In genomic region chr1:165073402-165074007, GRCh38 we compare ENCODE assay signal across 8 cellular contexts.
DNase-seq lines count a peak whose midpoint lies in the region; ATAC-seq and TF ChIP-seq lines count a peak whose summit lies in the region.

No MANE protein-coding gene starts in this region.

- TF ChIP-seq CTCF in fibroblast of mammary gland (conservative IDR thresholded peaks at IDR 0.05; ENCODE audit: control insufficient read depth, insufficient read depth, low read depth, low read length) (peak; percentile 86), osteoblast (IDR thresholded peaks at IDR 0.05; ENCODE audit: extremely low read depth, low read depth, low read length) (peak; percentile 66)

- no peaks in the 10 kb centered on the region for H3K4me1 ChIP-seq in SJCRH30
- no peaks in the 10 kb centered on the region for H3K4me1 ChIP-seq in osteoblast (ENCODE audit: insufficient read depth, low read length)

- H3K4me3 ChIP-seq in SJCRH30 (no peak overlapping the region), fibroblast of mammary gland (ENCODE audit: control insufficient read depth, low read depth, low read length) (no peak overlapping the region), osteoblast (ENCODE audit: insufficient read depth, low read length) (no peak overlapping the region)

- H3K4me2 ChIP-seq in osteoblast (ENCODE audit: insufficient read depth, low read length), result no peak overlapping the region

- H2AFZ ChIP-seq in osteoblast (ENCODE audit: low read length), result no peak overlapping the region

- intact Hi-C loops in posterior vena cava (cut with DNase I), result loop anchor here (10.0 kb wide), 2 partner anchors 1539 to 1659 kb away; no protein-coding TSS in a partner anchor

- peak; percentile 73 for ATAC-seq in GM21526 (IDR thresholded peaks at IDR 0.05; ENCODE audit: low FRiP score, unreplicated experiment)
- ATAC-seq in stimulated activated naive CD8-positive, alpha-beta T cell treated with anti-CD3 and anti-CD28 coated beads, Interleukin-15, Interleukin-2, amounts not matched to agents 100 U/mL and 50 U/mL, for 24 hours, result no peak

- H3K79me2 ChIP-seq in osteoblast (ENCODE audit: insufficient read depth, low read length), result no peaks in the 10 kb centered on the region

- H3K27ac ChIP-seq in SJCRH30, result no peak overlapping the region
- H3K27ac ChIP-seq in osteoblast (ENCODE audit: low read depth, low read length), result no peak overlapping the region

- no peaks in the 10 kb centered on the region for H3K27me3 ChIP-seq in SJCRH30
- no peaks in the 10 kb centered on the region for H3K27me3 ChIP-seq in osteoblast (ENCODE audit: insufficient read depth, low read length)

- DNase-seq in D341Med (ENCODE audit: low spot score) (peak; percentile 76), MV-4-11 (lab: John Stamatoyannopoulos, UW) (peak; percentile 21), SJCRH30 (peak; percentile 21 to 70), fibroblast of mammary gland (ENCODE audit: low read depth) (peak; percentile 67), osteoblast (ENCODE audit: insufficient read length, low spot score, missing footprints) (peak; percentile 15), posterior vena cava (ENCODE audit: low spot score) (no peak)
- DNase-seq in stimulated activated naive CD8-positive, alpha-beta T cell treated with anti-CD3 and anti-CD28 coated beads, Interleukin-15, Interleukin-2, amounts not matched to agents 100 U/mL and 50 U/mL, for 24 hours, result no peak

- H3K9me3 ChIP-seq in SJCRH30 (replicated peaks) (no peaks in the 10 kb centered on the region), osteoblast (ENCODE audit: low read depth, low read length) (no peaks in the 10 kb centered on the region)

- H3K36me3 ChIP-seq in SJCRH30 (no peaks in the 10 kb centered on the region), osteoblast (ENCODE audit: insufficient read depth, low read length) (no peaks in the 10 kb centered on the region)

- H4K20me1 ChIP-seq in osteoblast (ENCODE audit: insufficient read depth, low read length), result no peaks in the 10 kb centered on the region

Comparison
In these comparisons a context has a peak if more than half of its experiments do, and no peak if none do; other contexts are left out.
1. DNase-seq: peak in D341Med (single experiment), MV-4-11 (single experiment), SJCRH30 (2 of 2), fibroblast of mammary gland (single experiment) and osteoblast (single experiment); none in stimulated activated naive CD8-positive, alpha-beta T cell treated with anti-CD3 and anti-CD28 coated beads, Interleukin-15, Interleukin-2, amounts not matched to agents 100 U/mL and 50 U/mL, for 24 hours (single experiment) and posterior vena cava (single experiment).